Comparison of ENCODE assay signal across 8 cellular contexts in the genomic region with DNA sequence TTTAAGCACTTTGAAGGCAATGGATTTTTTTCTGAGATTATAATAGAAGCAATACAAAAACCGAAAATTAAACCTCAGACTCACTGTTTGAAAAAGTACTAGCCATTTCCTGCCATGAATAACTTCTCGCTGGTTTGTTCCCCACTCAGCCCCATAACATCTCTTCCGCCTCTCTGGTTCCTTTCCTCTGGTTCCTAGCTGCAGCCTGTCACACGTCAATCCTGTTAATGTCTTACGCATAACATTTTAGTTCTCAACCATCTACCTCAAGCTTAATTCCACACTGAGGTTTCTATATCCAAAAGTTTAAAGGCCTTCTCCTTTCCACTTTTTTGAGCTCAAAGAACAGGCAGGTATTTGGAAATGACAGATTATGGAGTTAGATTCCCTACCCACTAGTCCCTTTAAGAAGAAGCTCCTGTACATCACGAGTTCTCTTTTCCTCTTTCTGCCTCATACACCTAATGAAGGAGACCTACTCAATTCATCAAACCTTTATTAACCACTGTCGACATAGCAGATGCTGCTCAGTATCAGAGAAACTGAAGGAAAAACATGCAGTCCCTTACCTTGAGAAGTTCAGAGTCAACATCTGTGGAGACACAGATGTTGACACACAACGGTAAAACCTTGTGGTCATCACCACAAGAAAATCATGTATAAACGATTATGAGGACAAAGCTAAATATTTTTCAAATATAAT.
DNase-seq lines count a peak whose midpoint lies in the region; ATAC-seq and TF ChIP-seq lines count a peak whose summit lies in the region.

No MANE protein-coding gene starts in this region.

- H3K27me3 ChIP-seq in left ventricle myocardium inferior (ENCODE audit: low read depth) = no peaks in the 10 kb centered on the region

- no peak for TF ChIP-seq CTCF in left ventricle myocardium inferior (IDR thresholded peaks at IDR 0.05; ENCODE audit: borderline replicate concordance)

- H3K36me3 ChIP-seq in left ventricle myocardium inferior = no peaks in the 10 kb centered on the region

- intact Hi-C loops in left ventricle myocardium inferior (cut with micrococcal nuclease) = no loop called here

- DNase-seq in stimulated activated CD4-positive, alpha-beta T cell treated with anti-CD3 and anti-CD28 coated beads, Interleukin-1b, Interleukin-23, amount 100 ng/mL, for 48 hours = peak; percentile 54
- DNase-seq in stimulated activated CD4-positive, alpha-beta T cell treated with anti-CD3 and anti-CD28 coated beads, Interleukin-2, amount 100 ng/mL, for 48 hours = no peak
- DNase-seq in activated naive CD4-positive, alpha-beta T cell treated with anti-CD3 and anti-CD28 coated beads, Interleukin-2, amount 50 U/mL, for 16 hours = peak; percentile 22
- DNase-seq in globus pallidus (ENCODE audit: low spot score) = no peak
- no peak for DNase-seq in NCI-H2171 (lab: John Stamatoyannopoulos, UW)
- DNase-seq in left ventricle myocardium inferior = no peak
- DNase-seq in substantia nigra (lab: John Stamatoyannopoulos, UW) = no peak

- H3K27ac ChIP-seq in left ventricle myocardium inferior (replicated peaks) (no peak overlapping the region), substantia nigra (ENCODE audit: low read depth, low read length, poor library complexity, severe bottlenecking) (no peak overlapping the region)

- H3K9me3 ChIP-seq in left ventricle myocardium inferior (replicated peaks) = no peaks in the 10 kb centered on the region

- no peak overlapping the region for H3K4me3 ChIP-seq in left ventricle myocardium inferior

- H3K4me1 ChIP-seq in left ventricle myocardium inferior = no peaks in the 10 kb centered on the region

- peak; percentile 64 for ATAC-seq in HG03354 (IDR thresholded peaks at IDR 0.05; ENCODE audit: poor library complexity, severe bottlenecking, unreplicated experiment)

Comparison
In these comparisons a context has a peak if more than half of its experiments do, and no peak if none do; other contexts are left out.
1. DNase-seq: peak in stimulated activated CD4-positive, alpha-beta T cell treated with anti-CD3 and anti-CD28 coated beads, Interleukin-1b, Interleukin-23, amount 100 ng/mL, for 48 hours (single experiment) and activated naive CD4-positive, alpha-beta T cell treated with anti-CD3 and anti-CD28 coated beads, Interleukin-2, amount 50 U/mL, for 16 hours (single experiment); none in stimulated activated CD4-positive, alpha-beta T cell treated with anti-CD3 and anti-CD28 coated beads, Interleukin-2, amount 100 ng/mL, for 48 hours (0 of 2), globus pallidus (single experiment), NCI-H2171 (single experiment), left ventricle myocardium inferior (single experiment) and substantia nigra (0 of 49).